Comparison of ENCODE assay signal across 18 cellular contexts in genomic region chr10:7233259-7233991, GRCh38.
DNase-seq lines count a peak whose midpoint lies in the region; ATAC-seq and TF ChIP-seq lines count a peak whose summit lies in the region.
"Had no signal": no experiment of that assay in that cellular context is flagged by ENCODE, and none has a peak within 500 bp of the region (broad histone marks: within the 10 kb centered on the region; RNA-seq: fewer than 3 reads in every experiment).

No MANE protein-coding gene starts in this region.

- peak; percentile 93 for DNase-seq in LNCaP clone FGC (ENCODE audit: low read depth)
- peak; percentile 84 for DNase-seq in MCF 10A (ENCODE audit: unreplicated experiment)
- DNase-seq in lung (ENCODE audit: low spot score), result peak; percentile 38
- DNase-seq in occipital lobe (lab: John Stamatoyannopoulos, UW), result no peak
- DNase-seq in stimulated activated naive CD4-positive, alpha-beta T cell treated with Interleukin-2 at 50 U/mL for 16 hours (lab: John Stamatoyannopoulos, UW), result no peak
- DNase-seq in H7, result no peak
- DNase-seq: activated CD4-positive, CD25-positive, alpha-beta regulatory T cell; activated T-cell treated with anti-CD3 and anti-CD28 coated beads, Interleukin-2, amount 50 U/mL, for 24 hours; aorta; dermis blood vessel endothelial cell; DMS79; HFFc6; midbrain; NCI-H2171; ovary had no signal

- POLR2A ChIA-PET in MCF 10A (lab: Yijun Ruan, JAX), result interaction anchor here (0.7 to 2.5 kb wide), 15 partner anchors 10 to 512 kb away, joined by 3 to 11 read pairs (median 5); partner anchors contain the start of gene SFMBT2

- peaks cover 8% of the 10 kb centered on the region for H3K36me3 Mint-ChIP-seq in MCF 10A (ENCODE audit: insufficient read depth, unreplicated experiment)

- no peaks in the 10 kb centered on the region for H3K9me3 Mint-ChIP-seq in MCF 10A (ENCODE audit: unreplicated experiment)

- intact Hi-C loops in MCF 10A (cut with micrococcal nuclease), result no loop called here

- peaks cover 0 to 5% of the 10 kb centered on the region in 2 donors for H3K9me3 ChIP-seq in lung (ENCODE audit: control insufficient read depth in 2 of 2, insufficient read depth in 1 of 2, low read length in 1 of 2)
- H3K9me3 ChIP-seq: ovary, thoracic aorta had no signal

- BruUV-seq in MCF 10A (replicated peaks; lab: Mats Ljungman, UMichigan), result no TSS peak

- CTCF ChIA-PET in MCF 10A (lab: Yijun Ruan, JAX), result interaction anchor here (0.6 to 1.7 kb wide), 4 partner anchors 26 to 563 kb away, joined by 3 to 8 read pairs (median 4); no protein-coding TSS in a partner anchor

- H3K4me3 Mint-ChIP-seq in MCF 10A (ENCODE audit: unreplicated experiment), result peak overlapping the region; percentile 26
- H3K4me3 Mint-ChIP-seq: activated T-cell treated with anti-CD3 and anti-CD28 coated beads, Interleukin-2, amount 50 U/mL, for 24 hours; HFFc6 had no signal

- ATAC-seq in lung (ENCODE audit: insufficient read depth, low FRiP score) (peak; percentile 19), GM21576 (IDR thresholded peaks at IDR 0.05; ENCODE audit: unreplicated experiment) (no peak)

- TF ChIP-seq CTCF in 22Rv1 (IDR thresholded peaks at IDR 0.05) (no peak), LNCaP clone FGC (IDR thresholded peaks at IDR 0.05; ENCODE audit: control insufficient read depth, extremely low read depth, insufficient read depth) (no peak), MCF 10A (IDR thresholded peaks at IDR 0.05; ENCODE audit: unreplicated experiment) (no peak), lung (IDR thresholded peaks at IDR 0.05; ENCODE audit: control extremely low read depth, extremely low read depth) (no peak)

- 66 to 75% methylated on average over 4 of the region's 4 CpGs for WGBS in lung, 2 donors

- no peaks in the 10 kb centered on the region for H3K27me3 Mint-ChIP-seq in MCF 10A (ENCODE audit: insufficient read depth, unreplicated experiment)
- H3K27me3 Mint-ChIP-seq: activated T-cell treated with anti-CD3 and anti-CD28 coated beads, Interleukin-2, amount 50 U/mL, for 24 hours had no signal

- peaks cover 28% of the 10 kb centered on the region for H3K4me1 Mint-ChIP-seq in MCF 10A (ENCODE audit: insufficient read depth, unreplicated experiment)

- H3K27ac Mint-ChIP-seq in MCF 10A (ENCODE audit: low read depth, unreplicated experiment), result peak overlapping the region; percentile 14
- H3K27ac Mint-ChIP-seq: activated T-cell treated with anti-CD3 and anti-CD28 coated beads, Interleukin-2, amount 50 U/mL, for 24 hours; HFFc6 had no signal

- peak overlapping the region; percentile 98 for H3K27ac ChIP-seq in 22Rv1
- no peak overlapping the region for H3K27ac ChIP-seq in lung (ENCODE audit: low read depth in 1 of 2, low read length in 1 of 2)
- H3K27ac ChIP-seq: ovary, thoracic aorta had no signal

- H3K27me3 ChIP-seq in lung (ENCODE audit: control insufficient read depth, insufficient read depth) (no peaks in the 10 kb centered on the region), H7 (ENCODE audit: control insufficient read depth, insufficient read depth, low read length) (no peaks in the 10 kb centered on the region)
- H3K27me3 ChIP-seq: ovary had no signal

- no peaks in the 10 kb centered on the region for H3K4me1 ChIP-seq in lung (ENCODE audit: control insufficient read depth in 2 of 2, insufficient read depth in 2 of 2, low read length in 2 of 2)

- H3K4me3 ChIP-seq in LNCaP clone FGC (ENCODE audit: low read depth, low read length) (peak overlapping the region; percentile 16), lung (no peak overlapping the region), H7 (ENCODE audit: insufficient read depth, low read depth, low read length) (no peak overlapping the region)
- H3K4me3 ChIP-seq: ovary, thoracic aorta had no signal

- H3K36me3 ChIP-seq in lung (ENCODE audit: control insufficient read depth in 2 of 2, insufficient read depth in 2 of 2, low read length in 2 of 2), result no peaks in the 10 kb centered on the region
- no peaks in the 10 kb centered on the region for H3K36me3 ChIP-seq in H7 (replicated peaks; ENCODE audit: control insufficient read depth, insufficient read depth, low read length)
- H3K36me3 ChIP-seq: ovary, thoracic aorta had no signal

Comparison
In these comparisons a context has a peak if more than half of its experiments do, and no peak if none do; other contexts are left out.
1. DNase-seq: peak in LNCaP clone FGC (single experiment), MCF 10A (single experiment) and lung (single experiment); none in occipital lobe (single experiment), stimulated activated naive CD4-positive, alpha-beta T cell treated with Interleukin-2 at 50 U/mL for 16 hours (single experiment) and H7 (single experiment).